In genomic region chr14:52068741-52069616, GRCh38 we compare ENCODE assay signal across 8 cellular contexts. TPM values are rescaled to one million over a fixed set of nuclear protein-coding genes. Genes with fewer than 3 reads are reported as not detected.
DNase-seq lines count a peak whose midpoint lies in the region; ATAC-seq and TF ChIP-seq lines count a peak whose summit lies in the region.

TSS of gene NID2 (minus strand) at chr14:52069059. CDS start at chr14:52068994, 65 bp downstream.

- peaks cover 22% of the 10 kb centered on the region for H3K27me3 ChIP-seq in CD8-positive, alpha-beta T cell (ENCODE audit: insufficient read depth, low read length)
- peaks cover 66% of the 10 kb centered on the region for H3K27me3 ChIP-seq in HUES6 (ENCODE audit: control insufficient read depth, insufficient read depth, low read length)

- H3K4me1 Mint-ChIP-seq in CD8-positive, alpha-beta T cell (ENCODE audit: low read depth): peaks cover 22% of the 10 kb centered on the region
- peaks cover 24% of the 10 kb centered on the region for H3K4me1 Mint-ChIP-seq in activated CD8-positive, alpha-beta T cell treated with anti-CD3 and anti-CD28 coated beads for 36 hours (ENCODE audit: low read depth)
- H3K4me1 Mint-ChIP-seq in memory B cell: peaks cover 6% of the 10 kb centered on the region

- no peaks in the 10 kb centered on the region for H3K36me3 ChIP-seq in CD8-positive, alpha-beta T cell (ENCODE audit: insufficient read depth, low read length)
- no peaks in the 10 kb centered on the region for H3K36me3 ChIP-seq in HUES6 (ENCODE audit: control insufficient read depth, insufficient read depth, low read length)

- peak within 1 kb of the TSS; percentile 43 for H3K4me3 ChIP-seq in CD8-positive, alpha-beta T cell (ENCODE audit: low read depth, low read length)
- H3K4me3 ChIP-seq in HUES6 (ENCODE audit: low read depth, low read length): peak within 1 kb of the TSS; percentile 76

- H3K4me1 ChIP-seq in CD8-positive, alpha-beta T cell (ENCODE audit: insufficient read depth, low read length): peaks cover 24% of the 10 kb centered on the region
- H3K4me1 ChIP-seq in HUES6 (ENCODE audit: control insufficient read depth, insufficient read depth, low read length): peaks cover 8% of the 10 kb centered on the region; the same call in 1 of the 2 replicates

- ATAC-seq in CD8-positive, alpha-beta T cell: peak; percentile 81
- peak; percentile 85 for ATAC-seq in activated CD8-positive, alpha-beta T cell treated with anti-CD3 and anti-CD28 coated beads for 36 hours
- peak; percentile 46 for ATAC-seq in memory B cell (ENCODE audit: low read depth)
- ATAC-seq in GM19397 (IDR thresholded peaks at IDR 0.05; ENCODE audit: unreplicated experiment): no peak
- no peak for ATAC-seq in GM21360 (IDR thresholded peaks at IDR 0.05; ENCODE audit: unreplicated experiment)

- H3K9me3 Mint-ChIP-seq in CD8-positive, alpha-beta T cell: no peaks in the 10 kb centered on the region
- H3K9me3 Mint-ChIP-seq in activated CD8-positive, alpha-beta T cell treated with anti-CD3 and anti-CD28 coated beads for 36 hours: no peaks in the 10 kb centered on the region
- peaks cover 1% of the 10 kb centered on the region for H3K9me3 Mint-ChIP-seq in memory B cell

- no peaks in the 10 kb centered on the region for H3K9me3 ChIP-seq in CD8-positive, alpha-beta T cell (ENCODE audit: low read length)
- H3K9me3 ChIP-seq in HUES6 (ENCODE audit: control insufficient read depth, insufficient read depth, low read depth, low read length): no peaks in the 10 kb centered on the region

- no peaks in the 10 kb centered on the region for H3K36me3 Mint-ChIP-seq in CD8-positive, alpha-beta T cell
- no peaks in the 10 kb centered on the region for H3K36me3 Mint-ChIP-seq in activated CD8-positive, alpha-beta T cell treated with anti-CD3 and anti-CD28 coated beads for 36 hours (ENCODE audit: low read depth)
- H3K36me3 Mint-ChIP-seq in memory B cell: no peaks in the 10 kb centered on the region

- no peak within 1 kb of the TSS for H3K27ac Mint-ChIP-seq in CD8-positive, alpha-beta T cell
- no peak within 1 kb of the TSS for H3K27ac Mint-ChIP-seq in activated CD8-positive, alpha-beta T cell treated with anti-CD3 and anti-CD28 coated beads for 36 hours
- H3K27ac Mint-ChIP-seq in memory B cell: no peak within 1 kb of the TSS

- TF ChIP-seq CTCF in CD8-positive, alpha-beta T cell (IDR thresholded peaks at IDR 0.05): no peak
- no peak for TF ChIP-seq CTCF in activated CD8-positive, alpha-beta T cell treated with anti-CD3 and anti-CD28 coated beads for 36 hours (IDR thresholded peaks at IDR 0.05)

- intact Hi-C loops in CD8-positive, alpha-beta T cell (cut with DNase I, micrococcal nuclease): no loop called here
- intact Hi-C loops in activated CD8-positive, alpha-beta T cell treated with anti-CD3 and anti-CD28 coated beads for 36 hours (cut with micrococcal nuclease): no loop called here

- DNase-seq in CD8-positive, alpha-beta T cell: peak in 4 of 7 experiments; percentile 18 to 59 (median 36)
- peak; percentile 66 for DNase-seq in activated CD8-positive, alpha-beta T cell treated with anti-CD3 and anti-CD28 coated beads for 36 hours
- peak; percentile 42 for DNase-seq in epidermal melanocyte (ENCODE audit: insufficient read length, low spot score)
- peak; percentile 4 to 22 for DNase-seq in memory B cell (ENCODE audit: low spot score in 2 of 2)
- DNase-seq in stimulated activated CD8-positive, alpha-beta memory T cell treated with anti-CD3 and anti-CD28 coated beads, Interleukin-15, amount 100 ng/mL, for 48 hours (ENCODE audit: low read depth in 2 of 2): peak; percentile 32 to 37

- H3K9ac ChIP-seq in HUES6 (ENCODE audit: low read length): peak within 1 kb of the TSS; percentile 51

- no peak within 1 kb of the TSS for H3K27ac ChIP-seq in CD8-positive, alpha-beta T cell (ENCODE audit: low read depth, low read length)
- H3K27ac ChIP-seq in HUES6 (ENCODE audit: low read depth, low read length): no peak within 1 kb of the TSS

- POLR2A ChIA-PET in CD8-positive, alpha-beta T cell (lab: Charles Lee): no interaction called here
- POLR2A ChIA-PET in activated CD8-positive, alpha-beta T cell treated with anti-CD3 and anti-CD28 coated beads for 36 hours (lab: Charles Lee): interaction anchor here (0.7 to 0.9 kb wide), 2 partner anchors 9 to 12 kb away, joined by 3 read pairs; no protein-coding TSS in a partner anchor

- peaks cover 36% of the 10 kb centered on the region for H3K27me3 Mint-ChIP-seq in CD8-positive, alpha-beta T cell (ENCODE audit: low read depth)
- peaks cover 42% of the 10 kb centered on the region for H3K27me3 Mint-ChIP-seq in activated CD8-positive, alpha-beta T cell treated with anti-CD3 and anti-CD28 coated beads for 36 hours
- H3K27me3 Mint-ChIP-seq in memory B cell: peaks cover 22% of the 10 kb centered on the region

- CTCF ChIA-PET in CD8-positive, alpha-beta T cell (lab: Charles Lee): no interaction called here
- CTCF ChIA-PET in activated CD8-positive, alpha-beta T cell treated with anti-CD3 and anti-CD28 coated beads for 36 hours (lab: Charles Lee): interaction anchor here (1.0 to 3.4 kb wide), 6 partner anchors 10 to 189 kb away, joined by 3 to 18 read pairs (median 4); no protein-coding TSS in a partner anchor

- H3K4me3 Mint-ChIP-seq in CD8-positive, alpha-beta T cell: peak within 1 kb of the TSS; percentile 78
- H3K4me3 Mint-ChIP-seq in activated CD8-positive, alpha-beta T cell treated with anti-CD3 and anti-CD28 coated beads for 36 hours: peak within 1 kb of the TSS; percentile 66
- peak within 1 kb of the TSS; percentile 49 for H3K4me3 Mint-ChIP-seq in memory B cell

RNA-seq across cellular contexts. Expression of gene NID2, which starts in this region (rescaled TPM):
- not detected for total RNA-seq in CD8-positive, alpha-beta T cell
- total RNA-seq in activated CD8-positive, alpha-beta T cell treated with anti-CD3 and anti-CD28 coated beads for 36 hours: under 1 TPM in 1 of 2 experiments, not detected in 1; 0.29 TPM

Comparison
In these comparisons a context has a peak if more than half of its experiments do, and no peak if none do; other contexts are left out.
1. Peak in DNase-seq, ATAC-seq and H3K4me3 ChIP-seq in CD8-positive, alpha-beta T cell; RNA of the gene not detected or under 1 TPM.
2. Peak in DNase-seq and ATAC-seq in activated CD8-positive, alpha-beta T cell treated with anti-CD3 and anti-CD28 coated beads for 36 hours; RNA of the gene not detected or under 1 TPM.
3. DNase-seq: peak in every context shown above with its lines; median percentile 66 in activated CD8-positive, alpha-beta T cell treated with anti-CD3 and anti-CD28 coated beads for 36 hours; 42 in epidermal melanocyte; 36 in CD8-positive, alpha-beta T cell; 34 in stimulated activated CD8-positive, alpha-beta memory T cell treated with anti-CD3 and anti-CD28 coated beads, Interleukin-15, amount 100 ng/mL, for 48 hours; 13 in memory B cell.